ENCODE assay signal across 20 cellular contexts in genomic region chr6:145733207-145733606, GRCh38. TPM values are rescaled to one million over a fixed set of nuclear protein-coding genes. Genes with fewer than 3 reads are reported as not detected.
DNase-seq lines count a peak whose midpoint lies in the region; ATAC-seq, FAIRE-seq and TF ChIP-seq lines count a peak whose summit lies in the region.
"Had no signal": no experiment of that assay in that cellular context is flagged by ENCODE, and none has a peak within 500 bp of the region (broad histone marks: within the 10 kb centered on the region; RNA-seq: fewer than 3 reads in every experiment).

No MANE protein-coding gene starts in this region.

- H3K27me3 Mint-ChIP-seq in activated CD8-positive, alpha-beta T cell treated with anti-CD3 and anti-CD28 coated beads for 36 hours: no peaks in the 10 kb centered on the region
- H3K27me3 Mint-ChIP-seq: activated CD4-positive, alpha-beta memory T cell treated with anti-CD3 and anti-CD28 coated beads for 36 hours; effector memory CD8-positive, alpha-beta T cell; IgD-negative memory B cell; stimulated activated naive CD8-positive, alpha-beta T cell treated with anti-CD3 and anti-CD28 coated beads, Interleukin-15, amount 100 ng/mL, for 72 hours had no signal

- H3K27ac ChIP-seq in small intestine (ENCODE audit: low read depth in 1 of 2, low read length in 1 of 2) (no peak overlapping the region), vagina (no peak overlapping the region)

- POLR2A ChIA-PET in activated CD8-positive, alpha-beta T cell treated with anti-CD3 and anti-CD28 coated beads for 36 hours (lab: Charles Lee): interaction anchor here (0.8 to 3.1 kb wide), 2 partner anchors 82 to 91 kb away, joined by 3 to 20 read pairs; partner anchors contain the start of gene FBXO30

- H3K36me3 Mint-ChIP-seq in activated CD8-positive, alpha-beta T cell treated with anti-CD3 and anti-CD28 coated beads for 36 hours (ENCODE audit: low read depth): peaks cover 23% of the 10 kb centered on the region
- H3K36me3 Mint-ChIP-seq: IgD-negative memory B cell had no signal

- H3K9me3 Mint-ChIP-seq in activated CD8-positive, alpha-beta T cell treated with anti-CD3 and anti-CD28 coated beads for 36 hours: peaks cover 16% of the 10 kb centered on the region
- H3K9me3 Mint-ChIP-seq: effector memory CD8-positive, alpha-beta T cell had no signal

- TF ChIP-seq CTCF in activated CD8-positive, alpha-beta T cell treated with anti-CD3 and anti-CD28 coated beads for 36 hours (IDR thresholded peaks at IDR 0.05): no peak
- no peak for TF ChIP-seq CTCF in vagina (IDR thresholded peaks at IDR 0.05)

- CTCF ChIA-PET in activated CD8-positive, alpha-beta T cell treated with anti-CD3 and anti-CD28 coated beads for 36 hours (lab: Charles Lee): interaction anchor here (0.6 kb wide), 1 partner anchor 82 kb away, joined by 3 read pairs; the partner anchor contains the start of gene FBXO30

- 85 to 93% (median 89%) methylated on average over 1 of the region's 1 CpG for WGBS in small intestine, 3 donors

- H3K9me3 ChIP-seq in endocrine pancreas (ENCODE audit: control insufficient read depth, low read length) (no peaks in the 10 kb centered on the region), small intestine (ENCODE audit: control insufficient read depth, low read depth) (no peaks in the 10 kb centered on the region), vagina (no peaks in the 10 kb centered on the region)
- H3K9me3 ChIP-seq: ascending aorta had no signal

- peaks cover 23% of the 10 kb centered on the region for H3K4me1 ChIP-seq in endocrine pancreas (ENCODE audit: control insufficient read depth, insufficient read depth, low read length)
- no peaks in the 10 kb centered on the region for H3K4me1 ChIP-seq in small intestine (ENCODE audit: control insufficient read depth in 2 of 2, insufficient read depth in 1 of 2, low read depth in 1 of 2, low read length in 1 of 2)
- peaks cover 10% of the 10 kb centered on the region for H3K4me1 ChIP-seq in vagina

- H3K4me1 Mint-ChIP-seq in activated CD8-positive, alpha-beta T cell treated with anti-CD3 and anti-CD28 coated beads for 36 hours (ENCODE audit: low read depth): peaks cover 31% of the 10 kb centered on the region

- no peak overlapping the region for H3K4me3 Mint-ChIP-seq in activated CD8-positive, alpha-beta T cell treated with anti-CD3 and anti-CD28 coated beads for 36 hours

- H3K36me3 ChIP-seq in endocrine pancreas (ENCODE audit: control insufficient read depth, insufficient read depth, low read length) (no peaks in the 10 kb centered on the region), small intestine (ENCODE audit: control insufficient read depth in 2 of 2, insufficient read depth in 2 of 2, low read length in 2 of 2) (no peaks in the 10 kb centered on the region), vagina (no peaks in the 10 kb centered on the region)
- H3K36me3 ChIP-seq: ascending aorta, heart right ventricle had no signal

- intact Hi-C loops in activated CD8-positive, alpha-beta T cell treated with anti-CD3 and anti-CD28 coated beads for 36 hours (cut with micrococcal nuclease): loop anchor here (10.0 kb wide), 1 partner anchor 232 kb away; the partner anchor contains the start of gene SHPRH
- intact Hi-C loops in vagina (cut with DNase I): loop anchor here (10.0 kb wide), 1 partner anchor 82 kb away; the partner anchor contains the start of gene FBXO30

- no peak for TF ChIP-seq POLR2A in vagina (IDR thresholded peaks at IDR 0.05)

- H3K27me3 ChIP-seq in endocrine pancreas (ENCODE audit: control insufficient read depth, insufficient read depth, low read length) (no peaks in the 10 kb centered on the region), small intestine (ENCODE audit: control insufficient read depth in 2 of 2, insufficient read depth in 2 of 2, low read length in 2 of 2) (no peaks in the 10 kb centered on the region), vagina (no peaks in the 10 kb centered on the region)
- H3K27me3 ChIP-seq: ascending aorta, heart right ventricle had no signal

- no peak overlapping the region for H3K27ac Mint-ChIP-seq in activated CD8-positive, alpha-beta T cell treated with anti-CD3 and anti-CD28 coated beads for 36 hours
- H3K27ac Mint-ChIP-seq: activated CD4-positive, alpha-beta memory T cell treated with anti-CD3 and anti-CD28 coated beads for 36 hours had no signal

- no peak for ATAC-seq in activated CD8-positive, alpha-beta T cell treated with anti-CD3 and anti-CD28 coated beads for 36 hours
- ATAC-seq: effector memory CD8-positive, alpha-beta T cell; heart right ventricle; stimulated activated naive CD8-positive, alpha-beta T cell treated with anti-CD3 and anti-CD28 coated beads, Interleukin-15, amount 100 ng/mL, for 72 hours; WTC11 had no signal

- DNase-seq in NCI-H1105 treated with DMSO at 0.1 percent for 48 hours (lab: John Stamatoyannopoulos, UW) (peak; percentile 46), NCI-H1105 (lab: John Stamatoyannopoulos, UW) (no peak), NCI-H69 (lab: John Stamatoyannopoulos, UW) (peak; percentile 34), small intestine (no peak), vagina (ENCODE audit: extremely low spot score in 2 of 2) (no peak)
- no peak for DNase-seq in activated CD8-positive, alpha-beta T cell treated with anti-CD3 and anti-CD28 coated beads for 36 hours
- DNase-seq in stimulated activated CD8-positive, alpha-beta memory T cell treated with anti-CD3 and anti-CD28 coated beads, Interleukin-4, amount 100 ng/mL, for 48 hours: no peak
- DNase-seq: activated CD4-positive, alpha-beta memory T cell treated with anti-CD3 and anti-CD28 coated beads for 36 hours; activated naive CD4-positive, alpha-beta T cell treated with anti-CD3 and anti-CD28 coated beads, Interleukin-2, amount 50 U/mL, for 16 hours; effector memory CD8-positive, alpha-beta T cell; H7; heart right ventricle; NCI-H1048; SIG-M5; stimulated activated naive CD8-positive, alpha-beta T cell treated with anti-CD3 and anti-CD28 coated beads, Interleukin-15, amount 100 ng/mL, for 72 hours; trophoblast cell had no signal

- peak; percentile 74 for FAIRE-seq in small intestine (lab: Jason Lieb, UNC)

- H3K4me3 ChIP-seq in endocrine pancreas (ENCODE audit: control insufficient read depth, insufficient read depth, low read length) (peak overlapping the region; percentile 97), small intestine (ENCODE audit: low read depth in 1 of 2, low read length in 2 of 2) (no peak overlapping the region), vagina (no peak overlapping the region)

- no peak overlapping the region for H3K9ac ChIP-seq in endocrine pancreas (ENCODE audit: control insufficient read depth, insufficient read depth, low read length)

RNA-seq across cellular contexts. Expression of gene EPM2A, which starts 2.1 kb away (rescaled TPM):
- polyA plus RNA-seq in small intestine: 1 to 10 TPM; 1.8 to 3.4 (median 1.9) TPM
- 10 to 100 TPM in 1 of 2 experiments, 1 to 10 TPM in 1; 9.1 to 10.7 TPM for total RNA-seq in activated CD8-positive, alpha-beta T cell treated with anti-CD3 and anti-CD28 coated beads for 36 hours
- 14.0 TPM for total RNA-seq in vagina

Comparison
In these comparisons a context has a peak if more than half of its experiments do, and no peak if none do; other contexts are left out.
1. DNase-seq: peak in NCI-H1105 treated with DMSO at 0.1 percent for 48 hours (single experiment) and NCI-H69 (single experiment); none in NCI-H1105 (single experiment), small intestine (single experiment), activated CD8-positive, alpha-beta T cell treated with anti-CD3 and anti-CD28 coated beads for 36 hours (single experiment), stimulated activated CD8-positive, alpha-beta memory T cell treated with anti-CD3 and anti-CD28 coated beads, Interleukin-4, amount 100 ng/mL, for 48 hours (single experiment) and vagina (0 of 2).